Comparison of ENCODE assay signal across 1 cellular context in genomic region chr4:98748609-98749008, GRCh38.
TF ChIP-seq lines count a peak whose summit lies in the region.

No MANE protein-coding gene starts in this region.

TF ChIP-seq in H1, 55 proteins besides CTCF, POLR2A, EP300 and RAD21 (continued from another document):
- TF ChIP-seq BACH1 (IDR thresholded peaks at IDR 0.05; ENCODE audit: low read length) (no peak), GABPA (IDR thresholded peaks at IDR 0.05; ENCODE audit: borderline replicate concordance, insufficient read depth, low read length) (no peak), YY1 (IDR thresholded peaks at IDR 0.05; ENCODE audit: low read depth, low read length) (no peak), RNF2 (IDR thresholded peaks at IDR 0.05; ENCODE audit: borderline replicate concordance, low read depth, low read length, missing control alignments, poor library complexity, severe bottlenecking) (no peak), TCF12 (IDR thresholded peaks at IDR 0.05; ENCODE audit: low read depth, low read length) (no peak), SIN3A (conservative IDR thresholded peaks at IDR 0.05 in 1 of 2, IDR thresholded peaks at IDR 0.05 in 1 of 2; ENCODE audit: low read depth in 1 of 2, low read length in 2 of 2) (no peak), KDM4A (IDR thresholded peaks at IDR 0.05; ENCODE audit: low read depth, low read length, severe bottlenecking) (no peak), RFX5 (IDR thresholded peaks at IDR 0.05; ENCODE audit: borderline replicate concordance, low read depth, low read length) (no peak)
- TF ChIP-seq, protein P1, sequence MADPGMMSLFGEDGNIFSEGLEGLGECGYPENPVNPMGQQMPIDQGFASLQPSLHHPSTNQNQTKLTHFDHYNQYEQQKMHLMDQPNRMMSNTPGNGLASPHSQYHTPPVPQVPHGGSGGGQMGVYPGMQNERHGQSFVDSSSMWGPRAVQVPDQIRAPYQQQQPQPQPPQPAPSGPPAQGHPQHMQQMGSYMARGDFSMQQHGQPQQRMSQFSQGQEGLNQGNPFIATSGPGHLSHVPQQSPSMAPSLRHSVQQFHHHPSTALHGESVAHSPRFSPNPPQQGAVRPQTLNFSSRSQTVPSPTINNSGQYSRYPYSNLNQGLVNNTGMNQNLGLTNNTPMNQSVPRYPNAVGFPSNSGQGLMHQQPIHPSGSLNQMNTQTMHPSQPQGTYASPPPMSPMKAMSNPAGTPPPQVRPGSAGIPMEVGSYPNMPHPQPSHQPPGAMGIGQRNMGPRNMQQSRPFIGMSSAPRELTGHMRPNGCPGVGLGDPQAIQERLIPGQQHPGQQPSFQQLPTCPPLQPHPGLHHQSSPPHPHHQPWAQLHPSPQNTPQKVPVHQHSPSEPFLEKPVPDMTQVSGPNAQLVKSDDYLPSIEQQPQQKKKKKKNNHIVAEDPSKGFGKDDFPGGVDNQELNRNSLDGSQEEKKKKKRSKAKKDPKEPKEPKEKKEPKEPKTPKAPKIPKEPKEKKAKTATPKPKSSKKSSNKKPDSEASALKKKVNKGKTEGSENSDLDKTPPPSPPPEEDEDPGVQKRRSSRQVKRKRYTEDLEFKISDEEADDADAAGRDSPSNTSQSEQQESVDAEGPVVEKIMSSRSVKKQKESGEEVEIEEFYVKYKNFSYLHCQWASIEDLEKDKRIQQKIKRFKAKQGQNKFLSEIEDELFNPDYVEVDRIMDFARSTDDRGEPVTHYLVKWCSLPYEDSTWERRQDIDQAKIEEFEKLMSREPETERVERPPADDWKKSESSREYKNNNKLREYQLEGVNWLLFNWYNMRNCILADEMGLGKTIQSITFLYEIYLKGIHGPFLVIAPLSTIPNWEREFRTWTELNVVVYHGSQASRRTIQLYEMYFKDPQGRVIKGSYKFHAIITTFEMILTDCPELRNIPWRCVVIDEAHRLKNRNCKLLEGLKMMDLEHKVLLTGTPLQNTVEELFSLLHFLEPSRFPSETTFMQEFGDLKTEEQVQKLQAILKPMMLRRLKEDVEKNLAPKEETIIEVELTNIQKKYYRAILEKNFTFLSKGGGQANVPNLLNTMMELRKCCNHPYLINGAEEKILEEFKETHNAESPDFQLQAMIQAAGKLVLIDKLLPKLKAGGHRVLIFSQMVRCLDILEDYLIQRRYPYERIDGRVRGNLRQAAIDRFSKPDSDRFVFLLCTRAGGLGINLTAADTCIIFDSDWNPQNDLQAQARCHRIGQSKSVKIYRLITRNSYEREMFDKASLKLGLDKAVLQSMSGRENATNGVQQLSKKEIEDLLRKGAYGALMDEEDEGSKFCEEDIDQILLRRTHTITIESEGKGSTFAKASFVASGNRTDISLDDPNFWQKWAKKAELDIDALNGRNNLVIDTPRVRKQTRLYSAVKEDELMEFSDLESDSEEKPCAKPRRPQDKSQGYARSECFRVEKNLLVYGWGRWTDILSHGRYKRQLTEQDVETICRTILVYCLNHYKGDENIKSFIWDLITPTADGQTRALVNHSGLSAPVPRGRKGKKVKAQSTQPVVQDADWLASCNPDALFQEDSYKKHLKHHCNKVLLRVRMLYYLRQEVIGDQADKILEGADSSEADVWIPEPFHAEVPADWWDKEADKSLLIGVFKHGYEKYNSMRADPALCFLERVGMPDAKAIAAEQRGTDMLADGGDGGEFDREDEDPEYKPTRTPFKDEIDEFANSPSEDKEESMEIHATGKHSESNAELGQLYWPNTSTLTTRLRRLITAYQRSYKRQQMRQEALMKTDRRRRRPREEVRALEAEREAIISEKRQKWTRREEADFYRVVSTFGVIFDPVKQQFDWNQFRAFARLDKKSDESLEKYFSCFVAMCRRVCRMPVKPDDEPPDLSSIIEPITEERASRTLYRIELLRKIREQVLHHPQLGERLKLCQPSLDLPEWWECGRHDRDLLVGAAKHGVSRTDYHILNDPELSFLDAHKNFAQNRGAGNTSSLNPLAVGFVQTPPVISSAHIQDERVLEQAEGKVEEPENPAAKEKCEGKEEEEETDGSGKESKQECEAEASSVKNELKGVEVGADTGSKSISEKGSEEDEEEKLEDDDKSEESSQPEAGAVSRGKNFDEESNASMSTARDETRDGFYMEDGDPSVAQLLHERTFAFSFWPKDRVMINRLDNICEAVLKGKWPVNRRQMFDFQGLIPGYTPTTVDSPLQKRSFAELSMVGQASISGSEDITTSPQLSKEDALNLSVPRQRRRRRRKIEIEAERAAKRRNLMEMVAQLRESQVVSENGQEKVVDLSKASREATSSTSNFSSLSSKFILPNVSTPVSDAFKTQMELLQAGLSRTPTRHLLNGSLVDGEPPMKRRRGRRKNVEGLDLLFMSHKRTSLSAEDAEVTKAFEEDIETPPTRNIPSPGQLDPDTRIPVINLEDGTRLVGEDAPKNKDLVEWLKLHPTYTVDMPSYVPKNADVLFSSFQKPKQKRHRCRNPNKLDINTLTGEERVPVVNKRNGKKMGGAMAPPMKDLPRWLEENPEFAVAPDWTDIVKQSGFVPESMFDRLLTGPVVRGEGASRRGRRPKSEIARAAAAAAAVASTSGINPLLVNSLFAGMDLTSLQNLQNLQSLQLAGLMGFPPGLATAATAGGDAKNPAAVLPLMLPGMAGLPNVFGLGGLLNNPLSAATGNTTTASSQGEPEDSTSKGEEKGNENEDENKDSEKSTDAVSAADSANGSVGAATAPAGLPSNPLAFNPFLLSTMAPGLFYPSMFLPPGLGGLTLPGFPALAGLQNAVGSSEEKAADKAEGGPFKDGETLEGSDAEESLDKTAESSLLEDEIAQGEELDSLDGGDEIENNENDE (IDR thresholded peaks at IDR 0.05; ENCODE audit: insufficient replicate concordance, low read length), result no peak
